Comparison of ENCODE assay signal across 8 cellular contexts in the genomic region with DNA sequence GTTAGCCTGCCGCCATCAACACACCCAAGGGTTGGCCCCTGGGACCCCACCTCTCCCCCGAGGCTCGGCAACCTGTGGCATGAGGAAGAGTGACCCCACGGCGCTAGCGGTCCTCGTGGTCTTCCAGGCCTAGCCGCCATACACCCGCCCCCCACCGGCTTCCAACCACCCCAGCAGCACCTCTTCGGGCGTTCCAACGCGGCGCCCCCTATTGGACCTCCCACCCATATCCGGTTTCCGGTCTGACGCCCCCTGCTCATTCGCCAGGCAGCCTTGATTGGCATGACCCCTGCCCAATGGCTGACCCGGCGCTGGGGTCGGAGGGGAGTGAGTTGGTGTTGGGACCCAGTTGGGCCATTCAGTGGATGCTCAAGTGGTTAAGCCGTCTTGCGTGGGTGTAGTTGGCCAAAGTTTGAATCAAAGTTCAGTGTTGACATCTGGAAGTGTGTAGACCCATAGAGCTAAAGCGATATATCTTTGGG. TPM values are rescaled to one million over a fixed set of nuclear protein-coding genes. Genes with fewer than 3 reads are reported as not detected.
A peak's percentile ranks its signal among the peaks of the same experiment; 100 is the strongest.
DNase-seq lines count a peak whose midpoint lies in the region; ATAC-seq and TF ChIP-seq lines count a peak whose summit lies in the region.

Gene GNAS-AS1, minus strand, starts transcription at position 210 of the 482 bp plus-strand sequence.

- DNase-seq in GM04503 (ENCODE audit: low read depth) (peak; percentile 55), H7 (peak; percentile 97), NCI-H2171 (lab: John Stamatoyannopoulos, UW) (peak; percentile 66), epithelial cell of esophagus (ENCODE audit: low read depth) (peak; percentile 87), NCI-H1436 treated with DMSO at 0.1 percent for 48 hours (lab: John Stamatoyannopoulos, UW) (no peak)
- DNase-seq in activated CD8-positive, alpha-beta memory T cell treated with anti-CD3 and anti-CD28 coated beads, Interleukin-2, amount 10 ng/mL, durations not matched to agents 7 days and 5 days = peak; percentile 88
- peak; percentile 56 to 57 for DNase-seq in stimulated activated CD8-positive, alpha-beta memory T cell treated with anti-CD3 and anti-CD28 coated beads, Interleukin-4, amount 100 ng/mL, for 4 hours (ENCODE audit: low read depth in 2 of 2, low spot score in 1 of 2)

- ATAC-seq in activated CD8-positive, alpha-beta memory T cell treated with anti-CD3 and anti-CD28 coated beads, Interleukin-2, amount 10 ng/mL, durations not matched to agents 7 days and 5 days = peak; percentile 93

- H3K9me3 Mint-ChIP-seq in activated CD8-positive, alpha-beta memory T cell treated with anti-CD3 and anti-CD28 coated beads, Interleukin-2, amount 10 ng/mL, durations not matched to agents 7 days and 5 days (ENCODE audit: low read depth) = no peaks in the 10 kb centered on the region

- H3K27ac Mint-ChIP-seq in activated CD8-positive, alpha-beta memory T cell treated with anti-CD3 and anti-CD28 coated beads, Interleukin-2, amount 10 ng/mL, durations not matched to agents 7 days and 5 days = no peak within 1 kb of the TSS

- H3K9me3 ChIP-seq in mucosa of rectum (ENCODE audit: control insufficient read depth in 2 of 2, low read length in 2 of 2) = no peaks in the 10 kb centered on the region

- CTCF ChIA-PET in activated CD8-positive, alpha-beta memory T cell treated with anti-CD3 and anti-CD28 coated beads, Interleukin-2, amount 10 ng/mL, durations not matched to agents 7 days and 5 days (lab: Charles Lee) = interaction anchor here (1.4 to 3.8 kb wide), 3 partner anchors 19 to 199 kb away, joined by 3 to 30 read pairs (median 5); partner anchors contain the start of gene STX16

- peaks cover 24% of the 10 kb centered on the region for H3K4me1 Mint-ChIP-seq in activated CD8-positive, alpha-beta memory T cell treated with anti-CD3 and anti-CD28 coated beads, Interleukin-2, amount 10 ng/mL, durations not matched to agents 7 days and 5 days

- H3K4me3 Mint-ChIP-seq in activated CD8-positive, alpha-beta memory T cell treated with anti-CD3 and anti-CD28 coated beads, Interleukin-2, amount 10 ng/mL, durations not matched to agents 7 days and 5 days = peak within 1 kb of the TSS; percentile 80

- peak; percentile 4 for TF ChIP-seq CTCF in epithelial cell of esophagus (IDR thresholded peaks at IDR 0.05; ENCODE audit: insufficient read depth, low read depth, low read length, missing control alignments)

- no peak within 1 kb of the TSS for H3K9ac ChIP-seq in mucosa of rectum (ENCODE audit: low read depth in 1 of 2, low read length in 2 of 2)

- H3K4me1 ChIP-seq in mucosa of rectum (ENCODE audit: control insufficient read depth in 2 of 2, insufficient read depth in 2 of 2, low read length in 2 of 2) = peaks cover 0 to 6% of the 10 kb centered on the region in 2 donors

- H3K36me3 ChIP-seq in H7 (replicated peaks; ENCODE audit: control insufficient read depth, insufficient read depth, low read length) = peaks cover 15% of the 10 kb centered on the region
- H3K36me3 ChIP-seq in mucosa of rectum (ENCODE audit: control insufficient read depth in 2 of 2, insufficient read depth in 2 of 2, low read length in 2 of 2) = no peaks in the 10 kb centered on the region

- H3K27me3 ChIP-seq in H7 (ENCODE audit: control insufficient read depth, insufficient read depth, low read length) (peaks cover 46% of the 10 kb centered on the region), mucosa of rectum (ENCODE audit: control insufficient read depth in 2 of 2, insufficient read depth in 2 of 2, low read length in 2 of 2) (peaks cover 12 to 24% of the 10 kb centered on the region in 2 donors)

- H3K27me3 Mint-ChIP-seq in activated CD8-positive, alpha-beta memory T cell treated with anti-CD3 and anti-CD28 coated beads, Interleukin-2, amount 10 ng/mL, durations not matched to agents 7 days and 5 days = peaks cover 79% of the 10 kb centered on the region

- H3K4me3 ChIP-seq in H7 (ENCODE audit: insufficient read depth, low read depth, low read length) = peak within 1 kb of the TSS; percentile 72; the same call in 1 of the 2 replicates
- peak within 1 kb of the TSS; percentile 59 for H3K4me3 ChIP-seq in epithelial cell of esophagus (ENCODE audit: low read length)
- H3K4me3 ChIP-seq in mucosa of rectum (ENCODE audit: low read length in 2 of 2) = peak within 1 kb of the TSS; percentile 29 to 52

- peaks cover 3% of the 10 kb centered on the region for H3K36me3 Mint-ChIP-seq in activated CD8-positive, alpha-beta memory T cell treated with anti-CD3 and anti-CD28 coated beads, Interleukin-2, amount 10 ng/mL, durations not matched to agents 7 days and 5 days

- no peak within 1 kb of the TSS for H3K27ac ChIP-seq in mucosa of rectum (ENCODE audit: low read depth in 2 of 2, low read length in 2 of 2)

RNA-seq across cellular contexts. Expression of gene GNAS-AS1, which starts in this region (rescaled TPM):
- total RNA-seq in H7 (2014; rRNA removed; shearing (Covaris generic)) = 0.24 and 0.26 TPM in 2 replicates
- 1 to 10 TPM in 1 of 2 experiments, under 1 TPM in 1; 0.89 to 1.8 TPM for total RNA-seq in activated CD8-positive, alpha-beta memory T cell treated with anti-CD3 and anti-CD28 coated beads, Interleukin-2, amount 10 ng/mL, durations not matched to agents 7 days and 5 days

Comparison
In these comparisons a context has a peak if more than half of its experiments do, and no peak if none do; other contexts are left out.
1. Peak in DNase-seq and H3K4me3 ChIP-seq in H7; RNA of the gene not detected or under 1 TPM.